Comparison of ENCODE assay signal across 18 cellular contexts in the genomic region with DNA sequence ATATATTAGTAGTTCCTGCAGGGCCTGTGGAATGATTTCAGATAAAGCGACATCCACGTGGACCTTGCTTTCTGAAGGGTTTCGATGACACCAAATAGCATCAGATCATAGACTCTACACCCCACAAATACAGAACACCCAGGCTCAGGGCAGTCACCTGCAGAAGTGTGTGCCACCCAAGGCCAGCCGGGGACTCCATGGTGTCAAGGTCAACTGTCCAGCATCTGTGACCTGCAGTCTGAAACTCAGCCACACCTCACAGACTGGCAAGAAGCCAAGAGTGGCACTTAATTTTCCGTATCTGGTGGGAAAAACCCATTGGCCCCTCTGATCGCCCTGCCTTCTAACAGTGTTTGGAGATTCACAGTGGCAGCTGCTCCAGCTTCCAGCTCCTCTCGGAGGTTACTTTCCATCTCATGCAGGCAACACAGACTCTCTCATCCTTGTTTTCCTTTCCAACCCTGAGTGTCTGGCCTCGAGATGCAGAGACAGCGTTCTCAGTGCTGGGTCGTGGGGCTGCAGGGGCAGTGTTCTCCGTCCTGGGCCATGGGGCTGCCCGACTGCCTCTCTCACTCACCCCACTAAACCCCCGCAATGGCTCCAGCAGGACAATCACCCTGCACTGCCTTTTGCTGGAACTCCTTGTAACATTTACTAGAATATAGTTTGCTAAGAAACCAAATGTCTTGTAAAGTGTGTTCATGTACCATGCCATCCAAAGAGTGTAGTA.
"Had no signal": no experiment of that assay in that cellular context is flagged by ENCODE, and none has a peak within 500 bp of the region (broad histone marks: within the 10 kb centered on the region; RNA-seq: fewer than 3 reads in every experiment).

No MANE protein-coding gene starts in this region.

- H3K4me3 Mint-ChIP-seq: naive thymus-derived CD8-positive, alpha-beta T cell; stimulated activated naive B cell treated with anti-CD40 and anti-IgM and Interleukin-4, amounts not matched to agents 10 μg/mL and 1 μg/mL and 100 μg/mL, for 72 hours; stimulated activated naive CD8-positive, alpha-beta T cell treated with anti-CD3 and anti-CD28 coated beads, Interleukin-15, amount 100 ng/mL, for 72 hours had no signal

- H3K27me3 Mint-ChIP-seq: stimulated activated naive B cell treated with anti-CD40 and anti-IgM and Interleukin-4, amounts not matched to agents 10 μg/mL and 1 μg/mL and 100 μg/mL, for 72 hours; stimulated activated naive CD8-positive, alpha-beta T cell treated with anti-CD3 and anti-CD28 coated beads, Interleukin-15, amount 100 ng/mL, for 72 hours had no signal

- H3K27ac ChIP-seq: gastrocnemius medialis, left ventricle myocardium inferior, lower lobe of right lung, neutrophil, pancreas, prostate gland, right atrium auricular region, sigmoid colon, suprapubic skin, transverse colon, upper lobe of right lung, uterus had no signal

- H3K4me3 ChIP-seq: gastrocnemius medialis, left ventricle myocardium inferior, lower lobe of right lung, pancreas, prostate gland, right atrium auricular region, sigmoid colon, suprapubic skin, transverse colon, upper lobe of right lung, uterus had no signal

- H3K36me3 Mint-ChIP-seq: naive thymus-derived CD8-positive, alpha-beta T cell; stimulated activated naive B cell treated with anti-CD40 and anti-IgM and Interleukin-4, amounts not matched to agents 10 μg/mL and 1 μg/mL and 100 μg/mL, for 72 hours had no signal

- H3K4me1 Mint-ChIP-seq: naive thymus-derived CD8-positive, alpha-beta T cell; stimulated activated naive B cell treated with anti-CD40 and anti-IgM and Interleukin-4, amounts not matched to agents 10 μg/mL and 1 μg/mL and 100 μg/mL, for 72 hours; stimulated activated naive CD8-positive, alpha-beta T cell treated with anti-CD3 and anti-CD28 coated beads, Interleukin-15, amount 100 ng/mL, for 72 hours had no signal

- ATAC-seq: gastrocnemius medialis; left cardiac atrium; lower lobe of right lung; naive thymus-derived CD8-positive, alpha-beta T cell; pancreas; stimulated activated naive B cell treated with anti-CD40 and anti-IgM and Interleukin-4, amounts not matched to agents 10 μg/mL and 1 μg/mL and 100 μg/mL, for 72 hours; stimulated activated naive CD8-positive, alpha-beta T cell treated with anti-CD3 and anti-CD28 coated beads, Interleukin-15, amount 100 ng/mL, for 72 hours; upper lobe of right lung had no signal

- DNase-seq: cortex of kidney; effector CD4-positive, alpha-beta T cell; gastrocnemius medialis; left cardiac atrium; left ventricle myocardium inferior; lower lobe of right lung; naive thymus-derived CD8-positive, alpha-beta T cell; pancreas; sigmoid colon; stimulated activated naive B cell treated with anti-CD40 and anti-IgM and Interleukin-4, amounts not matched to agents 10 μg/mL and 1 μg/mL and 100 μg/mL, for 72 hours; stimulated activated naive CD8-positive, alpha-beta T cell treated with anti-CD3 and anti-CD28 coated beads, Interleukin-15, amount 100 ng/mL, for 72 hours; transverse colon; upper lobe of right lung; uterus had no signal

- H3K27ac Mint-ChIP-seq: stimulated activated naive B cell treated with anti-CD40 and anti-IgM and Interleukin-4, amounts not matched to agents 10 μg/mL and 1 μg/mL and 100 μg/mL, for 72 hours; stimulated activated naive CD8-positive, alpha-beta T cell treated with anti-CD3 and anti-CD28 coated beads, Interleukin-15, amount 100 ng/mL, for 72 hours had no signal
